8 cellular contexts compared by ENCODE assay signal in genomic region chr12:45415393-45415817, GRCh38.
DNase-seq lines count a peak whose midpoint lies in the region; ATAC-seq and TF ChIP-seq lines count a peak whose summit lies in the region.

No MANE protein-coding gene starts in this region.

- H3K27ac Mint-ChIP-seq in endodermal cell: no peak overlapping the region
- H3K27ac Mint-ChIP-seq in progenitor cell of endocrine pancreas: no peak overlapping the region

- H3K9me3 Mint-ChIP-seq in endodermal cell (no peaks in the 10 kb centered on the region), progenitor cell of endocrine pancreas (ENCODE audit: low read depth) (no peaks in the 10 kb centered on the region)

- TF ChIP-seq CTCF in astrocyte of the spinal cord (IDR thresholded peaks at IDR 0.05; ENCODE audit: low read depth, low read length): no peak
- no peak for TF ChIP-seq CTCF in endodermal cell (conservative IDR thresholded peaks at IDR 0.05)
- TF ChIP-seq CTCF in progenitor cell of endocrine pancreas (IDR thresholded peaks at IDR 0.05; ENCODE audit: unreplicated experiment): no peak

- no peak overlapping the region for H3K27ac ChIP-seq in endodermal cell (ENCODE audit: low read depth, low read length)

- in situ Hi-C loops in astrocyte of the spinal cord (cut with HindIII; ENCODE audit: low sequenced_read_pairs): no loop called here

- H3K4me3 ChIP-seq in astrocyte of the spinal cord (ENCODE audit: low read depth, low read length) (no peak overlapping the region), endodermal cell (ENCODE audit: low read length) (no peak overlapping the region), H7 (ENCODE audit: insufficient read depth, low read depth, low read length) (no peak overlapping the region)

- H3K27me3 Mint-ChIP-seq in endodermal cell (ENCODE audit: insufficient read depth) (no peaks in the 10 kb centered on the region), progenitor cell of endocrine pancreas (no peaks in the 10 kb centered on the region)

- H3K4me1 Mint-ChIP-seq in endodermal cell (no peaks in the 10 kb centered on the region), progenitor cell of endocrine pancreas (ENCODE audit: low read depth) (no peaks in the 10 kb centered on the region)

- H3K36me3 ChIP-seq in endodermal cell (ENCODE audit: control insufficient read depth, insufficient read depth, low read length) (peaks cover 76% of the 10 kb centered on the region), H7 (replicated peaks; ENCODE audit: control insufficient read depth, insufficient read depth, low read length) (peaks cover 6% of the 10 kb centered on the region)

- no peaks in the 10 kb centered on the region for H3K4me1 ChIP-seq in endodermal cell (ENCODE audit: control insufficient read depth, insufficient read depth, low read length)

- peaks cover 43% of the 10 kb centered on the region for H3K36me3 Mint-ChIP-seq in endodermal cell (ENCODE audit: low read depth)
- peaks cover 18% of the 10 kb centered on the region for H3K36me3 Mint-ChIP-seq in progenitor cell of endocrine pancreas (ENCODE audit: insufficient read depth)

- no peaks in the 10 kb centered on the region for H3K9me3 ChIP-seq in endodermal cell (ENCODE audit: control insufficient read depth, low read length)

- H3K27me3 ChIP-seq in endodermal cell (ENCODE audit: control insufficient read depth, insufficient read depth, low read length, poor library complexity, severe bottlenecking): no peaks in the 10 kb centered on the region
- H3K27me3 ChIP-seq in H7 (ENCODE audit: control insufficient read depth, insufficient read depth, low read length): no peaks in the 10 kb centered on the region

- WGBS in endodermal cell (ENCODE audit: insufficient coverage in 1 of 2, insufficient read length in 1 of 2), 2 experiments: 98% methylated on average over 4 of the region's 4 CpGs; no CpG with 5 or more reads in 1 of the 2 experiments

- no peak overlapping the region for H3K9ac ChIP-seq in endodermal cell (ENCODE audit: extremely low read depth, low read length, poor library complexity, severe bottlenecking)

- DNase-seq in H4 (ENCODE audit: low spot score) (peak; percentile 93), LoVo (ENCODE audit: low spot score) (peak; percentile 46), astrocyte of the spinal cord (ENCODE audit: low read depth, low spot score) (peak; percentile 98), mucosa of gallbladder (ENCODE audit: low spot score) (peak; percentile 18), endodermal cell (no peak), H7 (no peak), progenitor cell of endocrine pancreas (ENCODE audit: low spot score, unreplicated experiment) (no peak)

- ATAC-seq in GM18499 (IDR thresholded peaks at IDR 0.05; ENCODE audit: insufficient read depth, unreplicated experiment): peak; percentile 99

- no peak overlapping the region for H3K4me3 Mint-ChIP-seq in endodermal cell
- no peak overlapping the region for H3K4me3 Mint-ChIP-seq in progenitor cell of endocrine pancreas (ENCODE audit: low read depth)

Comparison
In these comparisons a context has a peak if more than half of its experiments do, and no peak if none do; other contexts are left out.
1. DNase-seq: peak in H4 (single experiment), LoVo (single experiment), astrocyte of the spinal cord (single experiment) and mucosa of gallbladder (single experiment); none in endodermal cell (single experiment), H7 (single experiment) and progenitor cell of endocrine pancreas (single experiment).